9 cellular contexts compared by ENCODE assay signal in the genomic region with DNA sequence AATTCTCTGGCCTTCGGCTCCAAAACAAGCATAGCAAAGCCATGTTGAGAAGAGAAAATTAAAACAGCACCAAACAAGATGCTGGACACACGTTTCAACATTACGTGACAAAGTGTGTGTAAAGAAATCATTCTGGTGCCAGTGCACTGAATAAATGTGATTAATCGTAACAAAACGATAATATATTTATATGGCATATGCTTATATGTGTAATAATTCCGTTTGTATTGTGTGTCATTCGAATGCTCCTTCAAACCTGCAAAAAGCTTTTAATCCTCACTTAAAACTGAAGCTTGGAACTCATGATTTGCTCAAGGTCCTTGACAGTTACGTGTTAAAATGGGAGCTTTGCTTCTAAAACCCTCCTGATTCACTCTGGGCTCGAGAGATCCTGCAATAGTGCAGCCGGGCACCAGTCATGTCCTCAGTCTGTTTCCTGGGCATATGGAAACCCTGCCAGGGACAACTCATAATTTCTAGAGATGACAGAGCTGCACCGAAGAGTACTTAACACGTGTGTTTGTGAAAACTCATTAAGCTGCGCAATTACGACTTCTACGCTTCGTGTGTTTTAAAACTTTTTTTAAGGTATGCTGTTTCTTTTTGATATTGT. TPM values are rescaled to one million over a fixed set of nuclear protein-coding genes. Genes with fewer than 3 reads are reported as not detected.
DNase-seq lines count a peak whose midpoint lies in the region; ATAC-seq, FAIRE-seq and TF ChIP-seq lines count a peak whose summit lies in the region.
"Had no signal": no experiment of that assay in that cellular context is flagged by ENCODE, and none has a peak within 500 bp of the region (broad histone marks: within the 10 kb centered on the region; RNA-seq: fewer than 3 reads in every experiment).

No MANE protein-coding gene starts in this region.

- DNase-seq in activated CD4-positive, alpha-beta T cell treated with anti-CD3 and anti-CD28 coated beads, Interleukin-2, amount 10 ng/mL, durations not matched to agents 7 days and 5 days = no peak
- DNase-seq in activated CD4-positive, alpha-beta T cell treated with anti-CD3 and anti-CD28 coated beads, Interleukin-2, amount 50 U/mL, for 4 hours = no peak
- no peak for DNase-seq in activated B cell treated with CpG ODN at 0.5 μM for 24 hours
- DNase-seq in hepatocyte (ENCODE audit: low spot score) = no peak
- DNase-seq in thoracic aorta (ENCODE audit: low spot score) = no peak
- no peak for DNase-seq in GM12891 (ENCODE audit: insufficient read length, low spot score)
- no peak for DNase-seq in cortex of kidney (lab: John Stamatoyannopoulos, UW)
- DNase-seq in H4 (ENCODE audit: low spot score) = no peak

- intact Hi-C loops in activated B cell treated with CpG ODN at 0.5 μM for 24 hours (cut with micrococcal nuclease) = loop anchor here (1.0 to 2.0 kb wide), 10 partner anchors 13 to 294 kb away; a partner anchor contains a TSS

- ATAC-seq in activated B cell treated with CpG ODN at 0.5 μM for 24 hours (ENCODE audit: low read depth) (no peak), thoracic aorta (ENCODE audit: insufficient number of reproducible peaks, low FRiP score, low read depth) (no peak)

- no peak for TF ChIP-seq POLR2A in GM12891 (IDR thresholded peaks at IDR 0.05; ENCODE audit: low read depth, low read length)

- H3K27me3 ChIP-seq in hepatocyte = no peaks in the 10 kb centered on the region
- H3K27me3 ChIP-seq in thoracic aorta (replicated peaks; ENCODE audit: insufficient read depth) = no peaks in the 10 kb centered on the region

- POLR2A ChIA-PET in activated CD4-positive, alpha-beta T cell treated with anti-CD3 and anti-CD28 coated beads, Interleukin-2, amount 10 ng/mL, durations not matched to agents 7 days and 5 days (lab: Charles Lee) = interaction anchor here (0.9 to 2.1 kb wide), 6 partner anchors 40 to 137 kb away, joined by 3 to 11 read pairs (median 4); a partner anchor contains a TSS
- POLR2A ChIA-PET in activated B cell treated with CpG ODN at 0.5 μM for 24 hours (lab: Charles Lee) = interaction anchor here (0.5 to 3.5 kb wide), 24 partner anchors 9 to 947 kb away, joined by 3 to 82 read pairs (median 4); a partner anchor contains a TSS

- no peak overlapping the region for H3K27ac ChIP-seq in hepatocyte
- peak overlapping the region; percentile 35 to 50 for H3K27ac ChIP-seq in thoracic aorta

- H2AFZ ChIP-seq in hepatocyte = no peak overlapping the region

- H3K4me3 ChIP-seq in hepatocyte (no peak overlapping the region), thoracic aorta (peak overlapping the region; percentile 84)

- H3K4me2 ChIP-seq in hepatocyte = peak overlapping the region; percentile 76

- H3K36me3 Mint-ChIP-seq in activated CD4-positive, alpha-beta T cell treated with anti-CD3 and anti-CD28 coated beads, Interleukin-2, amount 10 ng/mL, durations not matched to agents 7 days and 5 days (ENCODE audit: low read depth) = peaks cover 44% of the 10 kb centered on the region
- H3K36me3 Mint-ChIP-seq in activated B cell treated with CpG ODN at 0.5 μM for 24 hours (ENCODE audit: low read depth) = peaks cover 52% of the 10 kb centered on the region

- peak overlapping the region; percentile 98 for H3K4me3 Mint-ChIP-seq in activated CD4-positive, alpha-beta T cell treated with anti-CD3 and anti-CD28 coated beads, Interleukin-2, amount 10 ng/mL, durations not matched to agents 7 days and 5 days
- H3K4me3 Mint-ChIP-seq in activated B cell treated with CpG ODN at 0.5 μM for 24 hours = peak overlapping the region; percentile 99

- H3K27me3 Mint-ChIP-seq in activated CD4-positive, alpha-beta T cell treated with anti-CD3 and anti-CD28 coated beads, Interleukin-2, amount 10 ng/mL, durations not matched to agents 7 days and 5 days = no peaks in the 10 kb centered on the region
- no peaks in the 10 kb centered on the region for H3K27me3 Mint-ChIP-seq in activated B cell treated with CpG ODN at 0.5 μM for 24 hours

- peaks cover 38% of the 10 kb centered on the region for H3K4me1 Mint-ChIP-seq in activated CD4-positive, alpha-beta T cell treated with anti-CD3 and anti-CD28 coated beads, Interleukin-2, amount 10 ng/mL, durations not matched to agents 7 days and 5 days
- peaks cover 42% of the 10 kb centered on the region for H3K4me1 Mint-ChIP-seq in activated B cell treated with CpG ODN at 0.5 μM for 24 hours

- H3K9me3 ChIP-seq in hepatocyte (ENCODE audit: low read depth) (no peaks in the 10 kb centered on the region), thoracic aorta (no peaks in the 10 kb centered on the region)

- CTCF ChIA-PET in activated CD4-positive, alpha-beta T cell treated with anti-CD3 and anti-CD28 coated beads, Interleukin-2, amount 10 ng/mL, durations not matched to agents 7 days and 5 days (lab: Charles Lee) = interaction anchor here (0.6 to 4.5 kb wide), 42 partner anchors 9 to 1671 kb away, joined by 3 to 108 read pairs (median 6); a partner anchor contains a TSS
- CTCF ChIA-PET in activated B cell treated with CpG ODN at 0.5 μM for 24 hours (lab: Charles Lee) = interaction anchor here (0.7 to 7.0 kb wide), 20 partner anchors 10 to 327 kb away, joined by 3 to 87 read pairs (median 5); a partner anchor contains a TSS

- no peak for TF ChIP-seq CTCF in activated B cell treated with CpG ODN at 0.5 μM for 24 hours (IDR thresholded peaks at IDR 0.05)
- no peak for TF ChIP-seq CTCF in hepatocyte (IDR thresholded peaks at IDR 0.05; ENCODE audit: poor library complexity)
- TF ChIP-seq CTCF in thoracic aorta (IDR thresholded peaks at IDR 0.05) = no peak

- peaks cover 36% of the 10 kb centered on the region for H4K20me1 ChIP-seq in hepatocyte (ENCODE audit: insufficient read depth, poor library complexity, severe bottlenecking)

- H3K36me3 ChIP-seq in hepatocyte (replicated peaks; ENCODE audit: insufficient read depth, low read depth) (no peaks in the 10 kb centered on the region), thoracic aorta (peaks cover 21% of the 10 kb centered on the region)

- FAIRE-seq in GM12891 (lab: Jason Lieb, UNC) = no peak

- no peaks in the 10 kb centered on the region for H3K9me3 Mint-ChIP-seq in activated CD4-positive, alpha-beta T cell treated with anti-CD3 and anti-CD28 coated beads, Interleukin-2, amount 10 ng/mL, durations not matched to agents 7 days and 5 days
- no peaks in the 10 kb centered on the region for H3K9me3 Mint-ChIP-seq in activated B cell treated with CpG ODN at 0.5 μM for 24 hours

- peaks cover 41% of the 10 kb centered on the region for H3K79me2 ChIP-seq in hepatocyte

- WGBS in hepatocyte (ENCODE audit: low lambda C conversion rate, missing lambda C conversion rate) = 58% methylated on average over 16 of the region's 16 CpGs

- peak overlapping the region; percentile 39 for H3K27ac Mint-ChIP-seq in activated CD4-positive, alpha-beta T cell treated with anti-CD3 and anti-CD28 coated beads, Interleukin-2, amount 10 ng/mL, durations not matched to agents 7 days and 5 days
- H3K27ac Mint-ChIP-seq in activated B cell treated with CpG ODN at 0.5 μM for 24 hours = no peak overlapping the region

- H3K4me1 ChIP-seq in hepatocyte (ENCODE audit: insufficient read depth) (peaks cover 15% of the 10 kb centered on the region), thoracic aorta (ENCODE audit: control insufficient read depth in 1 of 2, low read depth in 2 of 2) (peaks cover 14 to 51% of the 10 kb centered on the region in 2 donors)

- H3K9me2 ChIP-seq in hepatocyte (replicated peaks; ENCODE audit: insufficient read depth) = no peaks in the 10 kb centered on the region

TF ChIP-seq in GM12891, 5 proteins besides CTCF, POLR2A, EP300 and RAD21:
- TF ChIP-seq SPI1 (IDR thresholded peaks at IDR 0.05; ENCODE audit: low read depth, low read length) = no peak
- TF ChIP-seq POLR2AphosphoS5 (IDR thresholded peaks at IDR 0.05; ENCODE audit: low read depth, low read length) = no peak
- no peak for TF ChIP-seq TAF1 (IDR thresholded peaks at IDR 0.05; ENCODE audit: low read depth, low read length)
- TF ChIP-seq POU2F2 (IDR thresholded peaks at IDR 0.05; ENCODE audit: low read depth, low read length) = no peak
- no peak for TF ChIP-seq PAX5 (IDR thresholded peaks at IDR 0.05; ENCODE audit: insufficient read depth, low read length, severe bottlenecking)

RNA-seq across cellular contexts. Expression of a gene that starts 0.7 kb away (rescaled TPM):
- total RNA-seq in activated CD4-positive, alpha-beta T cell treated with anti-CD3 and anti-CD28 coated beads, Interleukin-2, amount 10 ng/mL, durations not matched to agents 7 days and 5 days = 10 to 100 TPM; 84.3 to 96.7 TPM
- total RNA-seq in activated B cell treated with CpG ODN at 0.5 μM for 24 hours (126 and 163 TPM in 2 replicates), hepatocyte (88.7 and 93.8 TPM in 2 replicates), thoracic aorta (100 to 1,000 TPM; 163 to 247 TPM)
- polyA plus RNA-seq in hepatocyte = 155 and 181 TPM in 2 replicates
- 37.3 TPM for polyA plus RNA-seq in GM12891 (2012; ENCODE audit: low read depth, missing spikeins)
- total RNA-seq in H4 (2014; rRNA removed; shearing (Covaris generic)) = 37.5 and 48.6 TPM in 2 replicates

RNA-seq across cellular contexts. Expression of a gene that starts 30.2 kb away (rescaled TPM):
- total RNA-seq in activated CD4-positive, alpha-beta T cell treated with anti-CD3 and anti-CD28 coated beads, Interleukin-2, amount 10 ng/mL, durations not matched to agents 7 days and 5 days = 10 to 100 TPM; 28.7 to 31.6 TPM
- total RNA-seq in activated B cell treated with CpG ODN at 0.5 μM for 24 hours (32.6 and 34.1 TPM in 2 replicates), hepatocyte (10.6 and 18.6 TPM in 2 replicates), thoracic aorta (10 to 100 TPM; 37.8 to 45.3 TPM)
- polyA plus RNA-seq in hepatocyte = 24.5 and 34.9 TPM in 2 replicates
- 9.0 TPM for polyA plus RNA-seq in GM12891 (2012; ENCODE audit: low read depth, missing spikeins)
- total RNA-seq in H4 (2014; rRNA removed; shearing (Covaris generic)) = 7.2 and 7.4 TPM in 2 replicates

RNA-seq across cellular contexts. Expression of a gene that starts 39.9 kb away (rescaled TPM):
- 10 to 100 TPM; 54.5 to 57.1 TPM for total RNA-seq in activated CD4-positive, alpha-beta T cell treated with anti-CD3 and anti-CD28 coated beads, Interleukin-2, amount 10 ng/mL, durations not matched to agents 7 days and 5 days
- total RNA-seq in activated B cell treated with CpG ODN at 0.5 μM for 24 hours = 74.8 and 79.0 TPM in 2 replicates
- 18.6 and 20.0 TPM in 2 replicates for total RNA-seq in hepatocyte
- 22.9 and 26.5 TPM in 2 replicates for polyA plus RNA-seq in hepatocyte
- 10 to 100 TPM; 18.7 to 54.9 TPM for total RNA-seq in thoracic aorta
- 14.3 TPM for polyA plus RNA-seq in GM12891 (2012; ENCODE audit: low read depth, missing spikeins)
- 14.4 and 18.4 TPM in 2 replicates for total RNA-seq in H4 (2014; rRNA removed; shearing (Covaris generic))

RNA-seq across cellular contexts. Expression of a gene that starts 44.8 kb away (rescaled TPM):
- 100 to 1,000 TPM; 120 to 123 TPM for total RNA-seq in activated CD4-positive, alpha-beta T cell treated with anti-CD3 and anti-CD28 coated beads, Interleukin-2, amount 10 ng/mL, durations not matched to agents 7 days and 5 days
- total RNA-seq in activated B cell treated with CpG ODN at 0.5 μM for 24 hours (76.2 and 89.3 TPM in 2 replicates), hepatocyte (0.07 TPM in 1 of 2 replicates, not detected in the other), thoracic aorta (1 to 10 TPM; 4.1 to 5.1 TPM)
- 0.12 and 0.23 TPM in 2 replicates for polyA plus RNA-seq in hepatocyte
- 31.9 TPM for polyA plus RNA-seq in GM12891 (2012; ENCODE audit: low read depth, missing spikeins)
- total RNA-seq in H4 (2014; rRNA removed; shearing (Covaris generic)) = not detected in 2 replicates

RNA-seq across cellular contexts. Expression of a gene that starts 59.8 kb away (rescaled TPM):
- total RNA-seq in activated CD4-positive, alpha-beta T cell treated with anti-CD3 and anti-CD28 coated beads, Interleukin-2, amount 10 ng/mL, durations not matched to agents 7 days and 5 days = under 1 TPM in 1 of 2 experiments, not detected in 1; 0.08 TPM
- total RNA-seq in activated B cell treated with CpG ODN at 0.5 μM for 24 hours (not detected in 2 replicates), hepatocyte (0.16 TPM in 1 of 2 replicates, not detected in the other), thoracic aorta (not detected)
- polyA plus RNA-seq in hepatocyte = not detected in 2 replicates
- 0.04 TPM for polyA plus RNA-seq in GM12891 (2012; ENCODE audit: low read depth, missing spikeins)
- total RNA-seq in H4 (2014; rRNA removed; shearing (Covaris generic)) = not detected in 2 replicates
- total RNA-seq: activated CD8-positive, alpha-beta memory T cell treated with anti-CD3 and anti-CD28 coated beads for 36 hours had no signal
